Comparison of ENCODE assay signal across 8 cellular contexts in genomic region chr3:195850857-195851531, GRCh38. TPM values are rescaled to one million over a fixed set of nuclear protein-coding genes. Genes with fewer than 3 reads are reported as not detected.
A peak's percentile ranks its signal among the peaks of the same experiment; 100 is the strongest.
DNase-seq lines count a peak whose midpoint lies in the region; ATAC-seq and TF ChIP-seq lines count a peak whose summit lies in the region.

No MANE protein-coding gene starts in this region.

- DNase-seq in BJ (ENCODE audit: low read depth) = peak; percentile 25
- DNase-seq in GM19238 (ENCODE audit: insufficient read length, low spot score) = peak; percentile 82
- peak; percentile 63 for DNase-seq in NCI-H446 treated with DMSO at 0.1 percent for 48 hours (lab: John Stamatoyannopoulos, UW)
- DNase-seq in activated CD4-positive, CD25-positive, alpha-beta regulatory T cell treated with anti-CD3 and anti-CD28 coated beads, Interleukin-2, amount 50 U/mL, for 16 hours (ENCODE audit: low read depth, low spot score) = peak; percentile 73
- DNase-seq in central memory CD8-positive, alpha-beta T cell (ENCODE audit: low spot score in 2 of 2) = peak; percentile 80 to 83
- DNase-seq in kidney tubule cell (ENCODE audit: low spot score) = peak; percentile 88
- DNase-seq in stimulated activated CD4-positive, alpha-beta T cell treated with anti-CD3 and anti-CD28 coated beads, Interleukin-2, amount 100 ng/mL, for 48 hours = peak; percentile 86 to 87

- H3K36me3 Mint-ChIP-seq in central memory CD8-positive, alpha-beta T cell (ENCODE audit: insufficient read depth) = peaks cover 4% of the 10 kb centered on the region

- peak; percentile 86 for ATAC-seq in HG03378 (IDR thresholded peaks at IDR 0.05; ENCODE audit: unreplicated experiment)
- ATAC-seq in central memory CD8-positive, alpha-beta T cell (replicated peaks; ENCODE audit: extremely low read depth, poor library complexity, severe bottlenecking) = peak; percentile 86

- H3K36me3 ChIP-seq in BJ (ENCODE audit: control insufficient read depth, insufficient read depth, low read length) = no peaks in the 10 kb centered on the region

- no peak overlapping the region for H3K4me3 ChIP-seq in BJ (ENCODE audit: low read depth, low read length)

- CTCF ChIA-PET in BJ (lab: Yijun Ruan, JAX) = interaction anchor here (0.7 to 5.9 kb wide), 33 partner anchors 10 to 668 kb away, joined by 3 to 67 read pairs (median 5); partner anchors contain the start of gene TNK2

- H3K27me3 Mint-ChIP-seq in central memory CD8-positive, alpha-beta T cell = peaks cover under 1% of the 10 kb centered on the region

- peak; percentile 100 for TF ChIP-seq CTCF in BJ (IDR thresholded peaks at IDR 0.05; ENCODE audit: insufficient read depth, low read depth, low read length)

- no peak overlapping the region for H3K4me3 Mint-ChIP-seq in central memory CD8-positive, alpha-beta T cell

- no peak overlapping the region for H3K27ac Mint-ChIP-seq in central memory CD8-positive, alpha-beta T cell (ENCODE audit: low read depth)

- H3K9me3 Mint-ChIP-seq in central memory CD8-positive, alpha-beta T cell = no peaks in the 10 kb centered on the region

- peaks cover 11% of the 10 kb centered on the region for H3K4me1 Mint-ChIP-seq in central memory CD8-positive, alpha-beta T cell

- H3K27me3 ChIP-seq in BJ (ENCODE audit: control insufficient read depth, insufficient read depth, low read length) = no peaks in the 10 kb centered on the region; the same call in 1 of the 2 replicates

- POLR2A ChIA-PET in BJ (lab: Charles Lee) = no interaction called here

RNA-seq across cellular contexts. Expression of gene MUC4, which starts 39.3 kb away (rescaled TPM):
- polyA plus RNA-seq in BJ (2011; rRNA removed) = not detected in 2 replicates
- under 0.01 TPM in 1 of 2 replicates, not detected in the other for polyA minus RNA-seq in BJ (2011; rRNA and poly(A)+ RNA removed)

RNA-seq across cellular contexts. Expression of gene TNK2, which starts 57.4 kb away (rescaled TPM):
- polyA plus RNA-seq in BJ (2011; rRNA removed) = 4.5 and 6.3 TPM in 2 replicates
- polyA minus RNA-seq in BJ (2011; rRNA and poly(A)+ RNA removed) = 7.9 and 8.6 TPM in 2 replicates

Comparison
In these comparisons a context has a peak if more than half of its experiments do, and no peak if none do; other contexts are left out.
1. DNase-seq: peak in every context shown above with its lines; median percentile 88 in kidney tubule cell; 86 in stimulated activated CD4-positive, alpha-beta T cell treated with anti-CD3 and anti-CD28 coated beads, Interleukin-2, amount 100 ng/mL, for 48 hours; 82 in GM19238; 82 in central memory CD8-positive, alpha-beta T cell; 73 in activated CD4-positive, CD25-positive, alpha-beta regulatory T cell treated with anti-CD3 and anti-CD28 coated beads, Interleukin-2, amount 50 U/mL, for 16 hours; 63 in NCI-H446 treated with DMSO at 0.1 percent for 48 hours; 25 in BJ.